1 cellular context compared by ENCODE assay signal in the genomic region with DNA sequence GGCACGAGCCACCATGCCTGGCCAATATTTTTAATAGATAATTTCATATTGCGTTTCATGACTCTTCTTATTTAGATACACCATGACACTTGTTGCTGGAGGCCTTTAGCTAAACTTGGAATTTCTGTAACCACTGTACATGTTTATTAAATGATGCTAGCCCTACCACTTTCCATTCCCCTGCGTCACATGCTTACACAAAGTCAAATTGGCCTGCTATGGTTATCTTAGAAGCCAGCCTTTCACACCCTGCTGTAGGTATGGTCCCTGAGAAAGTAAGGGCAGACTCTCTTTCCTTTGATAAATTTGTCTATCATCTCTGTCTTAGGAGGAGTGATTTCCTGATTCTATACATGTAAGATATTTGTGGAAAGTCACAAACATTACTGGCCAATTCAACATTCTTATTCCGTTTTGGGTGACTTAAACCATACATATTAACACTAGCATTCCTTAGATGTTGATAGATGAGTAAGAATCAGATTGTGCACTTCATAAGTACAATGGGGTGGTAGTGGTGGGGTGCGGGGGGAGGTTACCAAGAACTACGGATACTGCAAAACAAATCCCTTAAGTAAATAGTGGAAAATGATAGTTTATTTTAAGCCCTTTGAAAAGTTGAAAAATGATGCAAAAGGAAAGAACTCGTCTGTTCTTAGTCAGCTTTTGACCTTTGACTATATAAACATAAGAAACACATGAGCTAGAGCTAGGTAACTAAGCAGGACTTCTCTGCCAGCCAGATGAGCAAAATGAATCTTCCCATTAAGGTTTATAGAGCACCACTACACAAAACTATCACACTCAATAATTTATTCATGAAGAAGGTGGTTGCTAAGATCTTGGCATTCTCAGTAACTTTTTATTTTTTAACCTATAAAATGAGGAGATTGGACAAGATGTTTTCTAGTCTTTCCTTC.
TF ChIP-seq lines count a peak whose summit lies in the region.

No MANE protein-coding gene starts in this region.

TF ChIP-seq in HepG2, 621 proteins besides CTCF, POLR2A, EP300 and RAD21 (continues in another document):
- TF ChIP-seq MAFK (conservative IDR thresholded peaks at IDR 0.05 in 1 of 2, IDR thresholded peaks at IDR 0.05 in 1 of 2; ENCODE audit: low read length in 2 of 2) (peak; percentile 9 to 34; a peak in 1 of 4 replicates), TBX3 (IDR thresholded peaks at IDR 0.05; ENCODE audit: borderline replicate concordance) (peak; percentile 65; the same call in 1 of the 2 replicates), FOXK1 (CRISPR knock-in tag; IDR thresholded peaks at IDR 0.05; ENCODE audit: borderline replicate concordance, low read depth) (peak; percentile 71; the same call in 1 of the 2 replicates), RBFOX2 (IDR thresholded peaks at IDR 0.05; ENCODE audit: low read depth, low read length) (peak; percentile 53; the same call in 1 of the 2 replicates), FOSL2 (CRISPR knock-in tag; IDR thresholded peaks at IDR 0.05) (peak; percentile 69), KLF6 (CRISPR knock-in tag; IDR thresholded peaks at IDR 0.05) (no peak), ZBTB7B (CRISPR knock-in tag; IDR thresholded peaks at IDR 0.05) (no peak), SOX6 (IDR thresholded peaks at IDR 0.05) (no peak), SOX6 (CRISPR knock-in tag; IDR thresholded peaks at IDR 0.05) (peak; percentile 81), ZFX (CRISPR knock-in tag; IDR thresholded peaks at IDR 0.05; ENCODE audit: low read depth) (0 out of 2 replicates have a peak, but pooled peaks have one; percentile 22), ZBTB21 (CRISPR knock-in tag; IDR thresholded peaks at IDR 0.05) (peak; percentile 90), ZFP36L1 (CRISPR knock-in tag; IDR thresholded peaks at IDR 0.05) (no peak), SMARCE1 (IDR thresholded peaks at IDR 0.05; ENCODE audit: borderline replicate concordance) (no peak), ATF1 (CRISPR knock-in tag; IDR thresholded peaks at IDR 0.05) (0 out of 2 replicates have a peak, but pooled peaks have one; percentile 45), FOXA1 (IDR thresholded peaks at IDR 0.05) (peak; percentile 67), FOXA1 (CRISPR knock-in tag; IDR thresholded peaks at IDR 0.05) (peak; percentile 82), TCF7L2 (IDR thresholded peaks at IDR 0.05; ENCODE audit: low read depth, low read length) (peak; percentile 58; the same call in 1 of the 2 replicates), FOXA3 (CRISPR knock-in tag; IDR thresholded peaks at IDR 0.05) (peak; percentile 90), NKX3-1 (CRISPR knock-in tag; IDR thresholded peaks at IDR 0.05) (0 out of 2 replicates have a peak, but pooled peaks have one; percentile 15), ISL2 (CRISPR knock-in tag; IDR thresholded peaks at IDR 0.05) (peak; percentile 73), MTF1 (CRISPR knock-in tag; IDR thresholded peaks at IDR 0.05) (no peak), IRF2 (CRISPR knock-in tag; IDR thresholded peaks at IDR 0.05) (0 out of 2 replicates have a peak, but pooled peaks have one; percentile 17), SNRNP70 (IDR thresholded peaks at IDR 0.05; ENCODE audit: low read depth, low read length) (no peak), CEBPG (CRISPR knock-in tag; IDR thresholded peaks at IDR 0.05) (peak; percentile 67), GATAD2A (CRISPR knock-in tag; IDR thresholded peaks at IDR 0.05) (peak; percentile 57), SIX4 (CRISPR knock-in tag; IDR thresholded peaks at IDR 0.05) (0 out of 2 replicates have a peak, but pooled peaks have one; percentile 36)
- TF ChIP-seq, protein P1, sequence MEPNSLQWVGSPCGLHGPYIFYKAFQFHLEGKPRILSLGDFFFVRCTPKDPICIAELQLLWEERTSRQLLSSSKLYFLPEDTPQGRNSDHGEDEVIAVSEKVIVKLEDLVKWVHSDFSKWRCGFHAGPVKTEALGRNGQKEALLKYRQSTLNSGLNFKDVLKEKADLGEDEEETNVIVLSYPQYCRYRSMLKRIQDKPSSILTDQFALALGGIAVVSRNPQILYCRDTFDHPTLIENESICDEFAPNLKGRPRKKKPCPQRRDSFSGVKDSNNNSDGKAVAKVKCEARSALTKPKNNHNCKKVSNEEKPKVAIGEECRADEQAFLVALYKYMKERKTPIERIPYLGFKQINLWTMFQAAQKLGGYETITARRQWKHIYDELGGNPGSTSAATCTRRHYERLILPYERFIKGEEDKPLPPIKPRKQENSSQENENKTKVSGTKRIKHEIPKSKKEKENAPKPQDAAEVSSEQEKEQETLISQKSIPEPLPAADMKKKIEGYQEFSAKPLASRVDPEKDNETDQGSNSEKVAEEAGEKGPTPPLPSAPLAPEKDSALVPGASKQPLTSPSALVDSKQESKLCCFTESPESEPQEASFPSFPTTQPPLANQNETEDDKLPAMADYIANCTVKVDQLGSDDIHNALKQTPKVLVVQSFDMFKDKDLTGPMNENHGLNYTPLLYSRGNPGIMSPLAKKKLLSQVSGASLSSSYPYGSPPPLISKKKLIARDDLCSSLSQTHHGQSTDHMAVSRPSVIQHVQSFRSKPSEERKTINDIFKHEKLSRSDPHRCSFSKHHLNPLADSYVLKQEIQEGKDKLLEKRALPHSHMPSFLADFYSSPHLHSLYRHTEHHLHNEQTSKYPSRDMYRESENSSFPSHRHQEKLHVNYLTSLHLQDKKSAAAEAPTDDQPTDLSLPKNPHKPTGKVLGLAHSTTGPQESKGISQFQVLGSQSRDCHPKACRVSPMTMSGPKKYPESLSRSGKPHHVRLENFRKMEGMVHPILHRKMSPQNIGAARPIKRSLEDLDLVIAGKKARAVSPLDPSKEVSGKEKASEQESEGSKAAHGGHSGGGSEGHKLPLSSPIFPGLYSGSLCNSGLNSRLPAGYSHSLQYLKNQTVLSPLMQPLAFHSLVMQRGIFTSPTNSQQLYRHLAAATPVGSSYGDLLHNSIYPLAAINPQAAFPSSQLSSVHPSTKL (CRISPR knock-in tag; IDR thresholded peaks at IDR 0.05), result peak; percentile 87
- TF ChIP-seq, protein P2, sequence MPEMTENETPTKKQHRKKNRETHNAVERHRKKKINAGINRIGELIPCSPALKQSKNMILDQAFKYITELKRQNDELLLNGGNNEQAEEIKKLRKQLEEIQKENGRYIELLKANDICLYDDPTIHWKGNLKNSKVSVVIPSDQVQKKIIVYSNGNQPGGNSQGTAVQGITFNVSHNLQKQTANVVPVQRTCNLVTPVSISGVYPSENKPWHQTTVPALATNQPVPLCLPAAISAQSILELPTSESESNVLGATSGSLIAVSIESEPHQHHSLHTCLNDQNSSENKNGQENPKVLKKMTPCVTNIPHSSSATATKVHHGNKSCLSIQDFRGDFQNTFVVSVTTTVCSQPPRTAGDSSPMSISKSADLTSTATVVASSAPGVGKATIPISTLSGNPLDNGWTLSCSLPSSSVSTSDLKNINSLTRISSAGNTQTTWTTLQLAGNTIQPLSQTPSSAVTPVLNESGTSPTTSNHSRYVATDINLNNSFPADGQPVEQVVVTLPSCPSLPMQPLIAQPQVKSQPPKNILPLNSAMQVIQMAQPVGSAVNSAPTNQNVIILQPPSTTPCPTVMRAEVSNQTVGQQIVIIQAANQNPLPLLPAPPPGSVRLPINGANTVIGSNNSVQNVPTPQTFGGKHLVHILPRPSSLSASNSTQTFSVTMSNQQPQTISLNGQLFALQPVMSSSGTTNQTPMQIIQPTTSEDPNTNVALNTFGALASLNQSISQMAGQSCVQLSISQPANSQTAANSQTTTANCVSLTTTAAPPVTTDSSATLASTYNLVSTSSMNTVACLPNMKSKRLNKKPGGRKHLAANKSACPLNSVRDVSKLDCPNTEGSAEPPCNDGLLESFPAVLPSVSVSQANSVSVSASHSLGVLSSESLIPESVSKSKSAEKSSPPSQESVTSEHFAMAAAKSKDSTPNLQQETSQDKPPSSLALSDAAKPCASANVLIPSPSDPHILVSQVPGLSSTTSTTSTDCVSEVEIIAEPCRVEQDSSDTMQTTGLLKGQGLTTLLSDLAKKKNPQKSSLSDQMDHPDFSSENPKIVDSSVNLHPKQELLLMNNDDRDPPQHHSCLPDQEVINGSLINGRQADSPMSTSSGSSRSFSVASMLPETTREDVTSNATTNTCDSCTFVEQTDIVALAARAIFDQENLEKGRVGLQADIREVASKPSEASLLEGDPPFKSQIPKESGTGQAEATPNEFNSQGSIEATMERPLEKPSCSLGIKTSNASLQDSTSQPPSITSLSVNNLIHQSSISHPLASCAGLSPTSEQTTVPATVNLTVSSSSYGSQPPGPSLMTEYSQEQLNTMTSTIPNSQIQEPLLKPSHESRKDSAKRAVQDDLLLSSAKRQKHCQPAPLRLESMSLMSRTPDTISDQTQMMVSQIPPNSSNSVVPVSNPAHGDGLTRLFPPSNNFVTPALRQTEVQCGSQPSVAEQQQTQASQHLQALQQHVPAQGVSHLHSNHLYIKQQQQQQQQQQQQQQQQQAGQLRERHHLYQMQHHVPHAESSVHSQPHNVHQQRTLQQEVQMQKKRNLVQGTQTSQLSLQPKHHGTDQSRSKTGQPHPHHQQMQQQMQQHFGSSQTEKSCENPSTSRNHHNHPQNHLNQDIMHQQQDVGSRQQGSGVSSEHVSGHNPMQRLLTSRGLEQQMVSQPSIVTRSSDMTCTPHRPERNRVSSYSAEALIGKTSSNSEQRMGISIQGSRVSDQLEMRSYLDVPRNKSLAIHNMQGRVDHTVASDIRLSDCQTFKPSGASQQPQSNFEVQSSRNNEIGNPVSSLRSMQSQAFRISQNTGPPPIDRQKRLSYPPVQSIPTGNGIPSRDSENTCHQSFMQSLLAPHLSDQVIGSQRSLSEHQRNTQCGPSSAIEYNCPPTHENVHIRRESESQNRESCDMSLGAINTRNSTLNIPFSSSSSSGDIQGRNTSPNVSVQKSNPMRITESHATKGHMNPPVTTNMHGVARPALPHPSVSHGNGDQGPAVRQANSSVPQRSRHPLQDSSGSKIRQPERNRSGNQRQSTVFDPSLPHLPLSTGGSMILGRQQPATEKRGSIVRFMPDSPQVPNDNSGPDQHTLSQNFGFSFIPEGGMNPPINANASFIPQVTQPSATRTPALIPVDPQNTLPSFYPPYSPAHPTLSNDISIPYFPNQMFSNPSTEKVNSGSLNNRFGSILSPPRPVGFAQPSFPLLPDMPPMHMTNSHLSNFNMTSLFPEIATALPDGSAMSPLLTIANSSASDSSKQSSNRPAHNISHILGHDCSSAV (CRISPR knock-in tag; IDR thresholded peaks at IDR 0.05; ENCODE audit: borderline replicate concordance), result no peak
- TF ChIP-seq, protein P3, sequence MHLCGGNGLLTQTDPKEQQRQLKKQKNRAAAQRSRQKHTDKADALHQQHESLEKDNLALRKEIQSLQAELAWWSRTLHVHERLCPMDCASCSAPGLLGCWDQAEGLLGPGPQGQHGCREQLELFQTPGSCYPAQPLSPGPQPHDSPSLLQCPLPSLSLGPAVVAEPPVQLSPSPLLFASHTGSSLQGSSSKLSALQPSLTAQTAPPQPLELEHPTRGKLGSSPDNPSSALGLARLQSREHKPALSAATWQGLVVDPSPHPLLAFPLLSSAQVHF (CRISPR knock-in tag; IDR thresholded peaks at IDR 0.05), result no peak
- TF ChIP-seq, protein P4, sequence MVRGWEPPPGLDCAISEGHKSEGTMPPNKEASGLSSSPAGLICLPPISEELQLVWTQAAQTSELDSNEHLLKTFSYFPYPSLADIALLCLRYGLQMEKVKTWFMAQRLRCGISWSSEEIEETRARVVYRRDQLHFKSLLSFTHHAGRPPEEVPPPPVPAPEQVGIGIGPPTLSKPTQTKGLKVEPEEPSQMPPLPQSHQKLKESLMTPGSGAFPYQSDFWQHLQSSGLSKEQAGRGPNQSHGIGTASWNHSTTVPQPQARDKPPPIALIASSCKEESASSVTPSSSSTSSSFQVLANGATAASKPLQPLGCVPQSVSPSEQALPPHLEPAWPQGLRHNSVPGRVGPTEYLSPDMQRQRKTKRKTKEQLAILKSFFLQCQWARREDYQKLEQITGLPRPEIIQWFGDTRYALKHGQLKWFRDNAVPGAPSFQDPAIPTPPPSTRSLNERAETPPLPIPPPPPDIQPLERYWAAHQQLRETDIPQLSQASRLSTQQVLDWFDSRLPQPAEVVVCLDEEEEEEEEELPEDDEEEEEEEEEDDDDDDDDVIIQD (CRISPR knock-in tag; IDR thresholded peaks at IDR 0.05; ENCODE audit: low read depth), result peak; percentile 16; the same call in 1 of the 2 replicates
- TF ChIP-seq, protein P5, sequence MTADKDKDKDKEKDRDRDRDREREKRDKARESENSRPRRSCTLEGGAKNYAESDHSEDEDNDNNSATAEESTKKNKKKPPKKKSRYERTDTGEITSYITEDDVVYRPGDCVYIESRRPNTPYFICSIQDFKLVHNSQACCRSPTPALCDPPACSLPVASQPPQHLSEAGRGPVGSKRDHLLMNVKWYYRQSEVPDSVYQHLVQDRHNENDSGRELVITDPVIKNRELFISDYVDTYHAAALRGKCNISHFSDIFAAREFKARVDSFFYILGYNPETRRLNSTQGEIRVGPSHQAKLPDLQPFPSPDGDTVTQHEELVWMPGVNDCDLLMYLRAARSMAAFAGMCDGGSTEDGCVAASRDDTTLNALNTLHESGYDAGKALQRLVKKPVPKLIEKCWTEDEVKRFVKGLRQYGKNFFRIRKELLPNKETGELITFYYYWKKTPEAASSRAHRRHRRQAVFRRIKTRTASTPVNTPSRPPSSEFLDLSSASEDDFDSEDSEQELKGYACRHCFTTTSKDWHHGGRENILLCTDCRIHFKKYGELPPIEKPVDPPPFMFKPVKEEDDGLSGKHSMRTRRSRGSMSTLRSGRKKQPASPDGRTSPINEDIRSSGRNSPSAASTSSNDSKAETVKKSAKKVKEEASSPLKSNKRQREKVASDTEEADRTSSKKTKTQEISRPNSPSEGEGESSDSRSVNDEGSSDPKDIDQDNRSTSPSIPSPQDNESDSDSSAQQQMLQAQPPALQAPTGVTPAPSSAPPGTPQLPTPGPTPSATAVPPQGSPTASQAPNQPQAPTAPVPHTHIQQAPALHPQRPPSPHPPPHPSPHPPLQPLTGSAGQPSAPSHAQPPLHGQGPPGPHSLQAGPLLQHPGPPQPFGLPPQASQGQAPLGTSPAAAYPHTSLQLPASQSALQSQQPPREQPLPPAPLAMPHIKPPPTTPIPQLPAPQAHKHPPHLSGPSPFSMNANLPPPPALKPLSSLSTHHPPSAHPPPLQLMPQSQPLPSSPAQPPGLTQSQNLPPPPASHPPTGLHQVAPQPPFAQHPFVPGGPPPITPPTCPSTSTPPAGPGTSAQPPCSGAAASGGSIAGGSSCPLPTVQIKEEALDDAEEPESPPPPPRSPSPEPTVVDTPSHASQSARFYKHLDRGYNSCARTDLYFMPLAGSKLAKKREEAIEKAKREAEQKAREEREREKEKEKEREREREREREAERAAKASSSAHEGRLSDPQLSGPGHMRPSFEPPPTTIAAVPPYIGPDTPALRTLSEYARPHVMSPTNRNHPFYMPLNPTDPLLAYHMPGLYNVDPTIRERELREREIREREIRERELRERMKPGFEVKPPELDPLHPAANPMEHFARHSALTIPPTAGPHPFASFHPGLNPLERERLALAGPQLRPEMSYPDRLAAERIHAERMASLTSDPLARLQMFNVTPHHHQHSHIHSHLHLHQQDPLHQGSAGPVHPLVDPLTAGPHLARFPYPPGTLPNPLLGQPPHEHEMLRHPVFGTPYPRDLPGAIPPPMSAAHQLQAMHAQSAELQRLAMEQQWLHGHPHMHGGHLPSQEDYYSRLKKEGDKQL (CRISPR knock-in tag; IDR thresholded peaks at IDR 0.05; ENCODE audit: low read depth), result peak; percentile 84
- TF ChIP-seq, protein P6, sequence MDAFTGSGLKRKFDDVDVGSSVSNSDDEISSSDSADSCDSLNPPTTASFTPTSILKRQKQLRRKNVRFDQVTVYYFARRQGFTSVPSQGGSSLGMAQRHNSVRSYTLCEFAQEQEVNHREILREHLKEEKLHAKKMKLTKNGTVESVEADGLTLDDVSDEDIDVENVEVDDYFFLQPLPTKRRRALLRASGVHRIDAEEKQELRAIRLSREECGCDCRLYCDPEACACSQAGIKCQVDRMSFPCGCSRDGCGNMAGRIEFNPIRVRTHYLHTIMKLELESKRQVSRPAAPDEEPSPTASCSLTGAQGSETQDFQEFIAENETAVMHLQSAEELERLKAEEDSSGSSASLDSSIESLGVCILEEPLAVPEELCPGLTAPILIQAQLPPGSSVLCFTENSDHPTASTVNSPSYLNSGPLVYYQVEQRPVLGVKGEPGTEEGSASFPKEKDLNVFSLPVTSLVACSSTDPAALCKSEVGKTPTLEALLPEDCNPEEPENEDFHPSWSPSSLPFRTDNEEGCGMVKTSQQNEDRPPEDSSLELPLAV (CRISPR knock-in tag; conservative IDR thresholded peaks at IDR 0.05; ENCODE audit: low read depth), result no peak
